In the genomic region with DNA sequence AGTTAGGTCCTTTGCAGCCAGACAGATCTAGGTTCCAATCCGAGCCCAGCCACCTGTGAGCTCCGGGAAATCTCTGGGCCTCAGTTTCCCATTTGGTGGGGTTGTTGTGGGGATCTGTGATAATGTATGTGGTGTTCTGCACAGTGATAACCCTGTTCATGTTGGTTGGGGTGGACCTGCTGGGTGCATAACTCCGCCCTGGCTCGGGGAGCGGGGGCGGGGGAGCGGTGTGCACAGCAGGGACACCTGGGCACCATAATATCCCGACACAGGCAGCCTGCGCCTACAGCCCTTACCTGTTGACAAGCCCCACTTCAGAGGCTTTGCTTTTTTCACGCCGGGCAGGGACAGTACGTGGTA, we compare ENCODE assay signal across 11 cellular contexts. TPM values are rescaled to one million over a fixed set of nuclear protein-coding genes. Genes with fewer than 3 reads are reported as not detected.
DNase-seq lines count a peak whose midpoint lies in the region; ATAC-seq and TF ChIP-seq lines count a peak whose summit lies in the region.
"Had no signal": no experiment of that assay in that cellular context is flagged by ENCODE, and none has a peak within 500 bp of the region (broad histone marks: within the 10 kb centered on the region; RNA-seq: fewer than 3 reads in every experiment).

No MANE protein-coding gene starts in this region.

- no peak for TF ChIP-seq CTCF in activated B cell treated with CpG ODN at 0.5 μM for 24 hours (IDR thresholded peaks at IDR 0.05)

- H3K4me3 Mint-ChIP-seq in activated CD4-positive, alpha-beta T cell treated with anti-CD3 and anti-CD28 coated beads, Interleukin-2, amount 10 ng/mL, durations not matched to agents 24 days and 14 days, result peak overlapping the region; percentile 63
- peak overlapping the region; percentile 15 for H3K4me3 Mint-ChIP-seq in activated B cell treated with CpG ODN at 0.5 μM for 24 hours

- no peak for DNase-seq in activated CD4-positive, alpha-beta T cell treated with anti-CD3 and anti-CD28 coated beads, Interleukin-2, amount 10 ng/mL, durations not matched to agents 24 days and 14 days
- DNase-seq in activated CD4-positive, alpha-beta T cell treated with anti-CD3 and anti-CD28 coated beads, Interleukin-2, amount 50 U/mL, for 48 hours, result no peak
- DNase-seq in activated B cell treated with CpG ODN at 0.5 μM for 24 hours, result no peak
- DNase-seq in HK-2 (ENCODE audit: unreplicated experiment), result no peak
- DNase-seq in AG08396 (ENCODE audit: low spot score), result no peak

- no peak overlapping the region for H3K27ac Mint-ChIP-seq in activated CD4-positive, alpha-beta T cell treated with anti-CD3 and anti-CD28 coated beads, Interleukin-2, amount 10 ng/mL, durations not matched to agents 24 days and 14 days
- no peak overlapping the region for H3K27ac Mint-ChIP-seq in activated B cell treated with CpG ODN at 0.5 μM for 24 hours
- H3K27ac Mint-ChIP-seq: dendritic cell treated with granulocyte-macrophage colony-stimulating factor and Interleukin-4, amounts not matched to agents 40 ng/mL and 50 ng/mL, for 4 days had no signal

- POLR2A ChIA-PET in activated B cell treated with CpG ODN at 0.5 μM for 24 hours (lab: Charles Lee), result no interaction called here

- intact Hi-C loops in activated CD4-positive, alpha-beta T cell treated with anti-CD3 and anti-CD28 coated beads, Interleukin-2, amount 10 ng/mL, durations not matched to agents 24 days and 14 days (cut with micrococcal nuclease), result no loop called here
- intact Hi-C loops in activated B cell treated with CpG ODN at 0.5 μM for 24 hours (cut with micrococcal nuclease), result no loop called here

- ATAC-seq in activated B cell treated with CpG ODN at 0.5 μM for 24 hours (ENCODE audit: low read depth) (no peak), HG02970 (IDR thresholded peaks at IDR 0.05; ENCODE audit: low FRiP score, unreplicated experiment) (no peak)

- no peak overlapping the region for H3K27ac ChIP-seq in iPS-18a (ENCODE audit: low read length)
- no peak overlapping the region for H3K27ac ChIP-seq in stomach smooth muscle (ENCODE audit: low read length)
- H3K27ac ChIP-seq: C4-2B, KMS-11 had no signal

- H3K36me3 Mint-ChIP-seq in activated CD4-positive, alpha-beta T cell treated with anti-CD3 and anti-CD28 coated beads, Interleukin-2, amount 10 ng/mL, durations not matched to agents 24 days and 14 days (ENCODE audit: low read depth), result no peaks in the 10 kb centered on the region
- H3K36me3 Mint-ChIP-seq in activated B cell treated with CpG ODN at 0.5 μM for 24 hours (ENCODE audit: low read depth), result no peaks in the 10 kb centered on the region

- H3K27me3 Mint-ChIP-seq in activated CD4-positive, alpha-beta T cell treated with anti-CD3 and anti-CD28 coated beads, Interleukin-2, amount 10 ng/mL, durations not matched to agents 24 days and 14 days, result peaks cover 54% of the 10 kb centered on the region
- H3K27me3 Mint-ChIP-seq in activated B cell treated with CpG ODN at 0.5 μM for 24 hours, result peaks cover 42% of the 10 kb centered on the region

- no peak overlapping the region for H3K9ac ChIP-seq in iPS-18a (ENCODE audit: low read length)
- H3K9ac ChIP-seq in stomach smooth muscle (ENCODE audit: low read length in 2 of 2), result no peak overlapping the region
- H3K9ac ChIP-seq: KMS-11 had no signal

- H3K4me1 ChIP-seq in iPS-18a (ENCODE audit: control insufficient read depth, low read depth, low read length) (peaks cover 11% of the 10 kb centered on the region), stomach smooth muscle (ENCODE audit: control insufficient read depth, insufficient read depth, low read length) (peaks cover 12% of the 10 kb centered on the region)

- H3K27me3 ChIP-seq in iPS-18a (ENCODE audit: control insufficient read depth, insufficient read depth, low read length) (peaks cover 13% of the 10 kb centered on the region), stomach smooth muscle (ENCODE audit: control insufficient read depth in 1 of 2, insufficient read depth in 2 of 2, low read length in 2 of 2) (peaks cover 0 to 3% of the 10 kb centered on the region in 2 donors)

- H3K36me3 ChIP-seq in iPS-18a (ENCODE audit: control insufficient read depth, low read depth, low read length) (no peaks in the 10 kb centered on the region), stomach smooth muscle (ENCODE audit: control insufficient read depth in 2 of 2, insufficient read depth in 2 of 2, low read length in 2 of 2) (no peaks in the 10 kb centered on the region)

- H3K4me1 Mint-ChIP-seq in activated CD4-positive, alpha-beta T cell treated with anti-CD3 and anti-CD28 coated beads, Interleukin-2, amount 10 ng/mL, durations not matched to agents 24 days and 14 days, result peaks cover 8% of the 10 kb centered on the region
- H3K4me1 Mint-ChIP-seq in activated B cell treated with CpG ODN at 0.5 μM for 24 hours, result peaks cover 27% of the 10 kb centered on the region

- CTCF ChIA-PET in activated B cell treated with CpG ODN at 0.5 μM for 24 hours (lab: Charles Lee), result interaction anchor here (1.0 to 1.3 kb wide), 5 partner anchors 10 to 310 kb away, joined by 3 to 4 read pairs (median 3); partner anchors contain the start of gene TTC22

- no peaks in the 10 kb centered on the region for H3K9me3 Mint-ChIP-seq in activated CD4-positive, alpha-beta T cell treated with anti-CD3 and anti-CD28 coated beads, Interleukin-2, amount 10 ng/mL, durations not matched to agents 24 days and 14 days
- peaks cover 14% of the 10 kb centered on the region for H3K9me3 Mint-ChIP-seq in activated B cell treated with CpG ODN at 0.5 μM for 24 hours

- H3K4me3 ChIP-seq in iPS-18a (ENCODE audit: low read length), result peak overlapping the region; percentile 57
- H3K4me3 ChIP-seq in stomach smooth muscle (ENCODE audit: low read length in 2 of 2), result peak overlapping the region; percentile 59 to 62

- H3K9me3 ChIP-seq in iPS-18a (ENCODE audit: control insufficient read depth, low read depth, low read length), result no peaks in the 10 kb centered on the region
- peaks cover 0 to 3% of the 10 kb centered on the region in 2 donors for H3K9me3 ChIP-seq in stomach smooth muscle (ENCODE audit: control insufficient read depth in 2 of 2, low read length in 2 of 2)

RNA-seq across cellular contexts. Expression of gene ACOT11, which starts 48.0 kb away (rescaled TPM):
- 1.3 and 1.6 TPM in 2 replicates for total RNA-seq in activated CD4-positive, alpha-beta T cell treated with anti-CD3 and anti-CD28 coated beads, Interleukin-2, amount 10 ng/mL, durations not matched to agents 24 days and 14 days
- total RNA-seq in activated B cell treated with CpG ODN at 0.5 μM for 24 hours, result 0.10 and 0.16 TPM in 2 replicates
